ENCODE assay signal across 8 cellular contexts in the genomic region with DNA sequence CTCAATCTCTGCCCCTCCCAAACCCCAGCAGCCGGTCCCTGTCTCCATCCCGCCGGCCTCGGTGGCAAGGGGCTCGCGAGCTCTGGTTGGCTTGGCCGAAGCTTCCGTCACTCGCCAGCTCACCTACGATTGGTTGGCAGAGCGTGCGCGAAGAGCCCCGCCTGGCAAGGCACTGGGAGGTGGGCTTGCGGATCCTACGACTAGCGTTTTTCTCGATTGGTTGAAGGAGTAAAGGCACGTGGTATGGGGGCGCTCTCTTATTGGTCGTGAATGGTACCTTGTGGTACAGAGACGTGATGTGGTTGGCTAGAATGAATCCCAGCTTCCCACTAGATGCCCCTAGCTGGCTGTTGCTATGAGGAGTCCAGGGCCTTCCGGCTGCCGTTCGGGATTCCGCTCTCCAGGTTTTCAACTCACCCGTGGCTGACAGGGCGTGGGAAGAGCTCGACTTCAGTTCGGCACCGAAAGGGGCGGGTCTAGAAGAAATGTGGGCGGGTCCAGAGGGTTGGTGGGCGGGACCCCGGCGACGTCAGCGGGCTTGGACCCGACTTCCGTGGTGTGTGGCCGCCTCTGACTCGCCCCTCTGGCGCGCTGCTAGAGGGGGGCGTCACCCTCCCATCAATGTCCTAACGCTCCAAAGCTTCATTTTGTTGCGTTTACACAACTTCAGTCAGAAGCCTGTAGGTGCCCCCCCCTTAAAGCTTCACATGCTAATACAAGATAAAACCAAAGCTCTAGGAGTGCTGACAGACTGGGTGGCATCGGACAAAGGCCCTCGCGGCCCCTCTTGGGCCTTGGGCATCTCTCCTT. TPM values are rescaled to one million over a fixed set of nuclear protein-coding genes. Genes with fewer than 3 reads are reported as not detected.
DNase-seq lines count a peak whose midpoint lies in the region; ATAC-seq and TF ChIP-seq lines count a peak whose summit lies in the region.

No MANE protein-coding gene starts in this region.

- H3K36me3 Mint-ChIP-seq in progenitor cell of endocrine pancreas (ENCODE audit: insufficient read depth) = no peaks in the 10 kb centered on the region

- intact Hi-C loops in left ventricle myocardium superior (cut with micrococcal nuclease) = loop anchor here (10.0 kb wide), 1 partner anchor 78 kb away; no protein-coding TSS in a partner anchor

- peak overlapping the region; percentile 99 for H3K27ac Mint-ChIP-seq in progenitor cell of endocrine pancreas

- H3K4me1 Mint-ChIP-seq in progenitor cell of endocrine pancreas (ENCODE audit: low read depth) = peaks cover 35% of the 10 kb centered on the region

- H3K9me3 Mint-ChIP-seq in progenitor cell of endocrine pancreas (ENCODE audit: low read depth) = no peaks in the 10 kb centered on the region

- DNase-seq in NCI-H187 (lab: John Stamatoyannopoulos, UW) = peak; percentile 93 to 96
- peak; percentile 95 to 100 (median 98) for DNase-seq in T-helper 2 cell
- DNase-seq in anterior cingulate cortex (lab: John Stamatoyannopoulos, UW) = peak; percentile 99 to 100 (median 100)
- peak; percentile 98 for DNase-seq in left ventricle myocardium superior
- DNase-seq in progenitor cell of endocrine pancreas (ENCODE audit: low spot score, unreplicated experiment) = peak; percentile 99
- DNase-seq in ureter (ENCODE audit: low spot score) = peak; percentile 99

- peak; percentile 91 for ATAC-seq in GM18499 (IDR thresholded peaks at IDR 0.05; ENCODE audit: insufficient read depth, unreplicated experiment)
- peak; percentile 83 for ATAC-seq in HG02943 (IDR thresholded peaks at IDR 0.05; ENCODE audit: low read depth, unreplicated experiment)
- ATAC-seq in left ventricle myocardium superior = peak; percentile 92

- peak overlapping the region; percentile 86 for H3K4me3 Mint-ChIP-seq in progenitor cell of endocrine pancreas (ENCODE audit: low read depth)

- no peaks in the 10 kb centered on the region for H3K27me3 Mint-ChIP-seq in progenitor cell of endocrine pancreas

- no peak for TF ChIP-seq CTCF in progenitor cell of endocrine pancreas (IDR thresholded peaks at IDR 0.05; ENCODE audit: unreplicated experiment)

RNA-seq across cellular contexts. Expression of gene RAP2A, which starts 0.8 kb away (rescaled TPM):
- total RNA-seq in left ventricle myocardium superior (15.5 TPM), progenitor cell of endocrine pancreas (34.1 and 35.1 TPM in 2 replicates), ureter (15.1 TPM)

Comparison
In these comparisons a context has a peak if more than half of its experiments do, and no peak if none do; other contexts are left out.
1. Peak in every context shown above with its lines: DNase-seq and ATAC-seq.